ENCODE assay signal across 2 cellular contexts in genomic region chr17:41736983-41737679, GRCh38.
TF ChIP-seq lines count a peak whose summit lies in the region.

No MANE protein-coding gene starts in this region.

TF ChIP-seq in A549, 52 proteins besides CTCF, POLR2A, EP300 and RAD21 (continued from another document):
- TF ChIP-seq SREBF2 (IDR thresholded peaks at IDR 0.05) (no peak), MAX (IDR thresholded peaks at IDR 0.05) (no peak), HOXA7 (CRISPR knock-in tag; IDR thresholded peaks at IDR 0.05) (no peak), GATA3 (IDR thresholded peaks at IDR 0.05; ENCODE audit: borderline replicate concordance) (no peak), BHLHE40 (IDR thresholded peaks at IDR 0.05; ENCODE audit: low read depth, low read length) (no peak)

TF ChIP-seq in HEK293, 187 proteins besides CTCF, POLR2A, EP300 and RAD21 (continued from another document):
- no peak for TF ChIP-seq PRDM2 (tag by site-specific recombination; IDR thresholded peaks at IDR 0.05; ENCODE audit: borderline replicate concordance)
- no peak for TF ChIP-seq SP7 (tag by site-specific recombination; IDR thresholded peaks at IDR 0.05)
- no peak for TF ChIP-seq ZNF785 (tag by site-specific recombination; IDR thresholded peaks at IDR 0.05)
- TF ChIP-seq ZNF580 (tag by site-specific recombination; IDR thresholded peaks at IDR 0.05) = peak; percentile 16; the same call in 1 of the 2 replicates
- no peak for TF ChIP-seq ZBTB7A (tag by site-specific recombination; IDR thresholded peaks at IDR 0.05; ENCODE audit: low read depth)
- TF ChIP-seq ZNF157 (tag by site-specific recombination; IDR thresholded peaks at IDR 0.05) = no peak
- no peak for TF ChIP-seq ZFP37 (tag by site-specific recombination; IDR thresholded peaks at IDR 0.05)
- TF ChIP-seq PRDM1 (tag by site-specific recombination; IDR thresholded peaks at IDR 0.05) = peak; percentile 62; the same call in 1 of the 2 replicates
- TF ChIP-seq ZSCAN5A (tag by site-specific recombination; IDR thresholded peaks at IDR 0.05) = no peak
